In the genomic region with DNA sequence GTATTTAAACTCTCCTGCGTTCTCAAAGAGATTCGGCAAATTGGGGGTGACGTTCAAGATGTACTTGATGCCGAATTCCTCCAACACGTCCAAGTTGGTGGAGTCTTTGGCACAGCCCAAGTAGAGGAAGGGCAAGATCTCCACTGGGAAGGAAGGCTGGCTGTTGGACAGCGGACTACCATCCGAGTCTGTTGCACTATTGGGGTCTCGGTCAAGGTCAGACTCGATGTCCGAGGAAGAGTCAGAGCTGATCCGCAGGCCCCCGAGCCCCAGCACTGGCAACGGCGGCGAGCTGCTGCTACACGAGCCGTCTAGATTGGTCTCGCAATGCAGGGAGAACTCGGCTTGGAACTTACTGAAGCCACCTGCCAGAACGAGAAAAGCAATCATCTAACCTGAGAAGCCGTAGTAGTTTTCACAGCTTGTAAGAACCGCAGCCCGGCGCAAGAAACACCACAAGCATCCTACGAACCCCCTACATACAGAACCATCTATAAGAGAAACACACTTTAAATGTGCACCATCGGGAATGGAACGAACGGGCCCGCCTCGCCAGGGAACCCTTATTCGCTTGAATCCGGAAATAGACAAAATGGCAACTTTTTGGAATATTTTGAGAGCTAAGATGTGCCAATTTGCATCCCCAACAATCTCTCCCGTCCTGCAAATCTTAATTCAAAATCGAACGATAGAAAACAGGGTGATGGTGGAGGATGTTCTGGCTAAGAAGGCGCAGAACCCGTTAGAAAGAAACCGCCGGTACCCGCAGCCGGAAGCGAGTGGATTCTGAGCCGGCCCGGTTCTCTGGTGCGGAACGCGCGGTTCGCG, we compare ENCODE assay signal across 8 cellular contexts. TPM values are rescaled to one million over a fixed set of nuclear protein-coding genes. Genes with fewer than 3 reads are reported as not detected.
DNase-seq lines count a peak whose midpoint lies in the region; ATAC-seq and TF ChIP-seq lines count a peak whose summit lies in the region.

No MANE protein-coding gene starts in this region.

- H3K36me3 ChIP-seq in breast epithelium (no peaks in the 10 kb centered on the region), stomach smooth muscle (ENCODE audit: control insufficient read depth in 2 of 2, insufficient read depth in 2 of 2, low read length in 2 of 2) (peaks cover 4 to 6% of the 10 kb centered on the region in 2 donors)

- no peak for ATAC-seq in GM21825 (IDR thresholded peaks at IDR 0.05; ENCODE audit: unreplicated experiment)

- H3K4me3 ChIP-seq in breast epithelium (peak overlapping the region; percentile 85 to 93 (median 91)), stomach smooth muscle (ENCODE audit: low read length in 2 of 2) (peak overlapping the region; percentile 88 to 95)

- intact Hi-C loops in breast epithelium (cut with DNase I; ENCODE audit: low total_unique reads) = loop anchor here (10.0 kb wide), 1 partner anchor 104 kb away; no protein-coding TSS in a partner anchor

- H3K4me1 ChIP-seq in breast epithelium (peaks cover 0 to 10% of the 10 kb centered on the region in 2 donors), stomach smooth muscle (ENCODE audit: control insufficient read depth, insufficient read depth, low read length) (peaks cover 46% of the 10 kb centered on the region)

- peak overlapping the region; percentile 82 to 86 for H3K9ac ChIP-seq in stomach smooth muscle (ENCODE audit: low read length in 2 of 2)

- TF ChIP-seq CTCF in breast epithelium (IDR thresholded peaks at IDR 0.05) = no peak

- DNase-seq in GM03348 (ENCODE audit: low spot score) (peak; percentile 22), OCI-M1 (lab: John Stamatoyannopoulos, UW) (peak; percentile 28), breast epithelium (ENCODE audit: low spot score in 2 of 2) (no peak), left kidney (ENCODE audit: low read depth, low spot score) (peak; percentile 51), SK-N-DZ (ENCODE audit: low spot score) (no peak)
- no peak for DNase-seq in effector CD4-positive, alpha-beta T cell

- H3K9me3 ChIP-seq in breast epithelium (no peaks in the 10 kb centered on the region), stomach smooth muscle (ENCODE audit: control insufficient read depth in 2 of 2, low read length in 2 of 2) (no peaks in the 10 kb centered on the region)

- H3K27ac ChIP-seq in breast epithelium (peak overlapping the region; percentile 98 to 99), stomach smooth muscle (ENCODE audit: low read length) (peak overlapping the region; percentile 98)

- no peak for TF ChIP-seq POLR2A in breast epithelium (IDR thresholded peaks at IDR 0.05)

- H3K27me3 ChIP-seq in breast epithelium (no peaks in the 10 kb centered on the region), stomach smooth muscle (ENCODE audit: control insufficient read depth in 1 of 2, insufficient read depth in 2 of 2, low read length in 2 of 2) (no peaks in the 10 kb centered on the region)

RNA-seq across cellular contexts. Expression of a gene that starts 1.4 kb away (rescaled TPM):
- total RNA-seq in breast epithelium = 10 to 100 TPM; 53.8 to 97.5 (median 88.8) TPM
- polyA plus RNA-seq in SK-N-DZ (2014; cell fraction: cytosol; rRNA removed) = 0.02 and 0.35 TPM in 2 replicates
- 0.67 and 1.4 TPM in 2 replicates for polyA plus RNA-seq in SK-N-DZ (2014; cell fraction: nucleus; rRNA removed)

Comparison
In these comparisons a context has a peak if more than half of its experiments do, and no peak if none do; other contexts are left out.
1. DNase-seq: peak in GM03348 (single experiment), OCI-M1 (single experiment) and left kidney (single experiment); none in breast epithelium (0 of 2), effector CD4-positive, alpha-beta T cell (single experiment) and SK-N-DZ (single experiment).